21 cellular contexts compared by ENCODE assay signal in the genomic region with DNA sequence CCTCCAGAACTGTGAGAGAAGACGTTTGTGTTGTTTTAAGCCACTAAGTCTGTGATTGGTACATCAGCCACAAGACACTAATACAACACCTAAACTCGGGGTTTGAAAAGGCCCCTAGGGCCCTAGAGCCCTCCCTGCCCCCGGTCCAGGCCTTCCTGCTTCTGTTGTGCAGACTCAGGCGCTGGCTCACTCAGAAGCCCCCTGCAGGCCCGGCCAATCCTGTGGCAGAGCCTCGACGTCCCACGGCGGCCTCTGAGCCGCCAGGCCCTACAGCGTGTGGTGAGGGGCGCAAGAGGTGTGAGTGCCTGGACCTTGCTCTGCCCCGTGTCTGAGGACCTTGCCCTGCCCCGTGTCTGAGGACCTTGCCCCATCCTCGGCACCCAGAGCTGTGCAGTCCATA. TPM values are rescaled to one million over a fixed set of nuclear protein-coding genes. Genes with fewer than 3 reads are reported as not detected.
"Had no signal": no experiment of that assay in that cellular context is flagged by ENCODE, and none has a peak within 500 bp of the region (broad histone marks: within the 10 kb centered on the region; RNA-seq: fewer than 3 reads in every experiment).

No MANE protein-coding gene starts in this region.

RNA-seq across cellular contexts. Expression of a gene that starts 3.1 kb away (rescaled TPM):
- total RNA-seq: activated naive CD4-positive, alpha-beta T cell treated with anti-CD3 and anti-CD28 coated beads for 36 hours; activated naive CD4-positive, alpha-beta T cell treated with anti-CD3 and anti-CD28 coated beads, Interleukin-2, amount 50 U/mL, for 72 hours; activated naive CD8-positive, alpha-beta T cell treated with anti-CD3 and anti-CD28 coated beads for 36 hours; activated naive CD8-positive, alpha-beta T cell treated with anti-CD3 and anti-CD28 coated beads, Interleukin-2, amount 10 ng/mL, durations not matched to agents 7 days and 5 days; activated T-cell treated with anti-CD3 and anti-CD28 coated beads, Interleukin-2, amount 50 U/mL, for 4 hours; activated T-cell treated with anti-CD3 and anti-CD28 coated beads, Interleukin-2, amount 50 U/mL, for 72 hours; activated T-helper 1 cell treated with anti-CD3 and anti-CD28 coated beads, Interleukin-12 subunit alpha, Interleukin-12 subunit beta, Interleukin-2, Interleukin-4 antibody, amounts not matched to agents 30 ng/mL and 10 ng/mL and 1 ng/mL, durations not matched to agents 14 hours and 24 hours and 36 hours; activated T-helper 17 cell treated with anti-CD3 and anti-CD28 coated beads, Interleukin-2, amount 50 U/mL, for 72 hours; activated T-helper 2 cell treated with anti-CD3 and anti-CD28 coated beads, Interferon-gamma antibody, Interleukin-2, Interleukin-4, amounts not matched to agents 10 μg/mL and 5 μg/mL and 100 μg/mL, durations not matched to agents 14 hours and 24 hours and 36 hours; adrenal gland; aorta; ascending aorta; astrocyte; body of pancreas; breast epithelium; bronchial epithelial cell; cardiac muscle cell; cardiac septum; cerebellum; chondrocyte had no signal
- polyA plus RNA-seq: adipose tissue, adrenal gland, aorta, cardiac muscle cell had no signal
